Comparison of ENCODE assay signal across 29 cellular contexts in genomic region chr12:25938581-25938980, GRCh38.
"Had no signal": no experiment of that assay in that cellular context is flagged by ENCODE, and none has a peak within 500 bp of the region (broad histone marks: within the 10 kb centered on the region; RNA-seq: fewer than 3 reads in every experiment).

No MANE protein-coding gene starts in this region.

- H3K4me3 Mint-ChIP-seq: activated CD4-positive, alpha-beta memory T cell treated with anti-CD3 and anti-CD28 coated beads for 36 hours; activated CD4-positive, alpha-beta T cell treated with anti-CD3 and anti-CD28 coated beads for 36 hours; activated CD4-positive, alpha-beta T cell treated with anti-CD3 and anti-CD28 coated beads, Interleukin-2, amount 10 ng/mL, durations not matched to agents 24 days and 14 days; activated CD8-positive, alpha-beta memory T cell treated with anti-CD3 and anti-CD28 coated beads, Interleukin-2, amount 10 ng/mL, durations not matched to agents 7 days and 5 days; activated CD8-positive, alpha-beta T cell treated with anti-CD3 and anti-CD28 coated beads, Interleukin-2, amount 10 ng/mL, durations not matched to agents 7 days and 5 days; activated naive CD4-positive, alpha-beta T cell treated with anti-CD3 and anti-CD28 coated beads, Interleukin-2, amount 10 ng/mL, durations not matched to agents 7 days and 5 days; activated naive CD8-positive, alpha-beta T cell treated with anti-CD3 and anti-CD28 coated beads, Interleukin-2, amount 10 ng/mL, durations not matched to agents 7 days and 5 days; activated T-helper 1 cell treated with anti-CD3 and anti-CD28 coated beads, Interleukin-12 subunit alpha, Interleukin-12 subunit beta, Interleukin-2, Interleukin-4 antibody, amounts not matched to agents 30 ng/mL and 10 ng/mL and 1 ng/mL, durations not matched to agents 14 hours and 24 hours and 36 hours; brain had no signal

- ATAC-seq: activated CD4-positive, alpha-beta T cell treated with anti-CD3 and anti-CD28 coated beads for 36 hours; activated CD8-positive, alpha-beta memory T cell treated with anti-CD3 and anti-CD28 coated beads, Interleukin-2, amount 10 ng/mL, durations not matched to agents 7 days and 5 days; activated CD8-positive, alpha-beta T cell treated with anti-CD3 and anti-CD28 coated beads, Interleukin-2, amount 10 ng/mL, durations not matched to agents 7 days and 5 days; activated naive CD4-positive, alpha-beta T cell treated with anti-CD3 and anti-CD28 coated beads, Interleukin-2, amount 50 U/mL, for 72 hours; gastroesophageal sphincter had no signal

- H3K27me3 ChIP-seq: ascending aorta, breast epithelium, cardiac muscle cell, colonic mucosa, esophagus squamous epithelium, gastroesophageal sphincter had no signal

- DNase-seq: activated CD4-positive, alpha-beta memory T cell treated with anti-CD3 and anti-CD28 coated beads for 36 hours; activated CD4-positive, alpha-beta T cell treated with anti-CD3 and anti-CD28 coated beads for 36 hours; activated CD4-positive, alpha-beta T cell treated with anti-CD3 and anti-CD28 coated beads, Interleukin-2, amount 10 ng/mL, durations not matched to agents 24 days and 14 days; activated CD4-positive, CD25-positive, alpha-beta regulatory T cell; activated CD4-positive, CD25-positive, alpha-beta regulatory T cell treated with anti-CD3 and anti-CD28 coated beads, Interleukin-2, amount 50 U/mL, for 72 hours; activated CD8-positive, alpha-beta memory T cell treated with anti-CD3 and anti-CD28 coated beads, Interleukin-2, amount 10 ng/mL, durations not matched to agents 7 days and 5 days; activated CD8-positive, alpha-beta memory T cell treated with anti-CD3 and anti-CD28 coated beads, Interleukin-2, amount 50 U/mL, for 4 hours; activated CD8-positive, alpha-beta T cell treated with anti-CD3 and anti-CD28 coated beads, Interleukin-2, amount 10 ng/mL, durations not matched to agents 7 days and 5 days; activated gamma-delta T cell; activated naive CD4-positive, alpha-beta T cell; activated naive CD4-positive, alpha-beta T cell treated with anti-CD3 and anti-CD28 coated beads, Interleukin-2, amount 10 ng/mL, durations not matched to agents 7 days and 5 days; activated naive CD8-positive, alpha-beta T cell treated with anti-CD3 and anti-CD28 coated beads, Interleukin-2, amount 10 ng/mL, durations not matched to agents 7 days and 5 days; activated T-cell treated with anti-CD3 and anti-CD28 coated beads, Interleukin-2, amount 50 U/mL, for 1 hour; activated T-cell treated with anti-CD3 and anti-CD28 coated beads, Interleukin-2, amount 50 U/mL, for 48 hours; central memory CD4-positive, alpha-beta T cell; cerebellar nuclear complex; colonic mucosa; effector CD8-positive, alpha-beta T cell; esophagus squamous epithelium; foreskin melanocyte; T-helper 2 cell had no signal

- H3K9me3 Mint-ChIP-seq: activated CD4-positive, alpha-beta memory T cell treated with anti-CD3 and anti-CD28 coated beads for 36 hours; activated CD4-positive, alpha-beta T cell treated with anti-CD3 and anti-CD28 coated beads, Interleukin-2, amount 10 ng/mL, durations not matched to agents 24 days and 14 days; activated naive CD4-positive, alpha-beta T cell treated with anti-CD3 and anti-CD28 coated beads, Interleukin-2, amount 10 ng/mL, durations not matched to agents 7 days and 5 days; activated naive CD8-positive, alpha-beta T cell treated with anti-CD3 and anti-CD28 coated beads, Interleukin-2, amount 10 ng/mL, durations not matched to agents 7 days and 5 days; activated T-helper 1 cell treated with anti-CD3 and anti-CD28 coated beads, Interleukin-12 subunit alpha, Interleukin-12 subunit beta, Interleukin-2, Interleukin-4 antibody, amounts not matched to agents 30 ng/mL and 10 ng/mL and 1 ng/mL, durations not matched to agents 14 hours and 24 hours and 36 hours; activated T-helper 2 cell treated with anti-CD3 and anti-CD28 coated beads, Interferon-gamma antibody, Interleukin-2, Interleukin-4, amounts not matched to agents 10 μg/mL and 5 μg/mL and 100 μg/mL, durations not matched to agents 14 hours and 24 hours and 36 hours had no signal

- H3K4me1 Mint-ChIP-seq: activated CD4-positive, alpha-beta T cell treated with anti-CD3 and anti-CD28 coated beads for 36 hours; activated CD4-positive, alpha-beta T cell treated with anti-CD3 and anti-CD28 coated beads, Interleukin-2, amount 10 ng/mL, durations not matched to agents 24 days and 14 days; activated CD8-positive, alpha-beta memory T cell treated with anti-CD3 and anti-CD28 coated beads, Interleukin-2, amount 10 ng/mL, durations not matched to agents 7 days and 5 days; activated naive CD4-positive, alpha-beta T cell treated with anti-CD3 and anti-CD28 coated beads, Interleukin-2, amount 10 ng/mL, durations not matched to agents 7 days and 5 days; activated naive CD8-positive, alpha-beta T cell treated with anti-CD3 and anti-CD28 coated beads, Interleukin-2, amount 10 ng/mL, durations not matched to agents 7 days and 5 days had no signal

- H3K9me3 ChIP-seq: ascending aorta, breast epithelium, colonic mucosa, esophagus squamous epithelium, gastroesophageal sphincter had no signal

- H3K4me3 ChIP-seq: ascending aorta, breast epithelium, cardiac muscle cell, colonic mucosa, esophagus squamous epithelium, gastroesophageal sphincter had no signal

- H3K4me1 ChIP-seq: ascending aorta, breast epithelium, colonic mucosa, esophagus squamous epithelium, gastroesophageal sphincter had no signal

- H3K27ac Mint-ChIP-seq: activated CD4-positive, alpha-beta memory T cell treated with anti-CD3 and anti-CD28 coated beads for 36 hours; activated CD4-positive, alpha-beta T cell treated with anti-CD3 and anti-CD28 coated beads for 36 hours; activated CD4-positive, alpha-beta T cell treated with anti-CD3 and anti-CD28 coated beads, Interleukin-2, amount 10 ng/mL, durations not matched to agents 24 days and 14 days; activated CD8-positive, alpha-beta memory T cell treated with anti-CD3 and anti-CD28 coated beads, Interleukin-2, amount 10 ng/mL, durations not matched to agents 7 days and 5 days; activated CD8-positive, alpha-beta T cell treated with anti-CD3 and anti-CD28 coated beads, Interleukin-2, amount 10 ng/mL, durations not matched to agents 7 days and 5 days; activated naive CD4-positive, alpha-beta T cell treated with anti-CD3 and anti-CD28 coated beads, Interleukin-2, amount 10 ng/mL, durations not matched to agents 7 days and 5 days; activated naive CD4-positive, alpha-beta T cell treated with anti-CD3 and anti-CD28 coated beads, Interleukin-2, amount 50 U/mL, for 72 hours; activated naive CD8-positive, alpha-beta T cell treated with anti-CD3 and anti-CD28 coated beads, Interleukin-2, amount 10 ng/mL, durations not matched to agents 7 days and 5 days; activated T-helper 1 cell treated with anti-CD3 and anti-CD28 coated beads, Interleukin-12 subunit alpha, Interleukin-12 subunit beta, Interleukin-2, Interleukin-4 antibody, amounts not matched to agents 30 ng/mL and 10 ng/mL and 1 ng/mL, durations not matched to agents 14 hours and 24 hours and 36 hours; activated T-helper 2 cell treated with anti-CD3 and anti-CD28 coated beads, Interferon-gamma antibody, Interleukin-2, Interleukin-4, amounts not matched to agents 10 μg/mL and 5 μg/mL and 100 μg/mL, durations not matched to agents 14 hours and 24 hours and 36 hours had no signal

- H3K36me3 ChIP-seq: ascending aorta, breast epithelium, cardiac muscle cell, colonic mucosa, esophagus squamous epithelium, gastroesophageal sphincter had no signal

- H3K27me3 Mint-ChIP-seq: activated CD4-positive, alpha-beta T cell treated with anti-CD3 and anti-CD28 coated beads, Interleukin-2, amount 10 ng/mL, durations not matched to agents 24 days and 14 days; activated naive CD4-positive, alpha-beta T cell treated with anti-CD3 and anti-CD28 coated beads, Interleukin-2, amount 10 ng/mL, durations not matched to agents 7 days and 5 days; brain had no signal

- H3K36me3 Mint-ChIP-seq: activated CD4-positive, alpha-beta memory T cell treated with anti-CD3 and anti-CD28 coated beads for 36 hours; activated CD8-positive, alpha-beta memory T cell treated with anti-CD3 and anti-CD28 coated beads, Interleukin-2, amount 10 ng/mL, durations not matched to agents 7 days and 5 days; activated naive CD4-positive, alpha-beta T cell treated with anti-CD3 and anti-CD28 coated beads, Interleukin-2, amount 10 ng/mL, durations not matched to agents 7 days and 5 days; activated naive CD8-positive, alpha-beta T cell treated with anti-CD3 and anti-CD28 coated beads, Interleukin-2, amount 10 ng/mL, durations not matched to agents 7 days and 5 days; brain had no signal
